In genomic region chr10:99461230-99461629, GRCh38 we compare ENCODE assay signal across 1 cellular context.
TF ChIP-seq lines count a peak whose summit lies in the region.

No MANE protein-coding gene starts in this region.

TF ChIP-seq in HepG2, 621 proteins besides CTCF, POLR2A, EP300 and RAD21:
- TF ChIP-seq MBNL3 (CRISPR knock-in tag; conservative IDR thresholded peaks at IDR 0.05) (no peak), CBX1 (IDR thresholded peaks at IDR 0.05; ENCODE audit: low read depth) (no peak), E2F2 (CRISPR knock-in tag; IDR thresholded peaks at IDR 0.05; ENCODE audit: borderline replicate concordance) (no peak), ATRX (CRISPR knock-in tag; IDR thresholded peaks at IDR 0.05; ENCODE audit: borderline replicate concordance) (no peak), PRDM10 (CRISPR knock-in tag; IDR thresholded peaks at IDR 0.05; ENCODE audit: low read depth) (no peak), RFX1 (IDR thresholded peaks at IDR 0.05) (no peak), ZNF12 (CRISPR knock-in tag; IDR thresholded peaks at IDR 0.05) (peak; percentile 88), ZNF225 (CRISPR knock-in tag; IDR thresholded peaks at IDR 0.05) (no peak), ETV5 (CRISPR knock-in tag; IDR thresholded peaks at IDR 0.05; ENCODE audit: borderline replicate concordance) (no peak), ZNF746 (CRISPR knock-in tag; IDR thresholded peaks at IDR 0.05) (no peak), ZNF121 (CRISPR knock-in tag; IDR thresholded peaks at IDR 0.05) (no peak), SYNCRIP (IDR thresholded peaks at IDR 0.05; ENCODE audit: insufficient read depth, low read depth, low read length) (no peak), PAX8 (CRISPR knock-in tag; IDR thresholded peaks at IDR 0.05; ENCODE audit: borderline replicate concordance) (no peak), ZSCAN25 (CRISPR knock-in tag; IDR thresholded peaks at IDR 0.05) (no peak), MAFG (CRISPR knock-in tag; IDR thresholded peaks at IDR 0.05) (no peak), ATF1 (CRISPR knock-in tag; IDR thresholded peaks at IDR 0.05) (no peak), JARID2 (CRISPR knock-in tag; IDR thresholded peaks at IDR 0.05; ENCODE audit: insufficient replicate concordance) (no peak), ZNF572 (CRISPR knock-in tag; IDR thresholded peaks at IDR 0.05) (no peak), HMG20A (CRISPR knock-in tag; IDR thresholded peaks at IDR 0.05; ENCODE audit: borderline replicate concordance) (no peak), ZNF292 (CRISPR knock-in tag; IDR thresholded peaks at IDR 0.05; ENCODE audit: borderline replicate concordance, low read depth) (no peak), GLI4 (CRISPR knock-in tag; IDR thresholded peaks at IDR 0.05; ENCODE audit: borderline replicate concordance) (no peak), ZSCAN21 (CRISPR knock-in tag; IDR thresholded peaks at IDR 0.05; ENCODE audit: borderline replicate concordance) (no peak), ARID5B (CRISPR knock-in tag; IDR thresholded peaks at IDR 0.05) (no peak), ZSCAN9 (CRISPR knock-in tag; IDR thresholded peaks at IDR 0.05; ENCODE audit: borderline replicate concordance) (no peak), MAFK (conservative IDR thresholded peaks at IDR 0.05 in 1 of 2, IDR thresholded peaks at IDR 0.05 in 1 of 2; ENCODE audit: low read length in 2 of 2) (peak in 1 of 2 experiments; percentile 51; a peak in 3 of 4 replicates), HCFC1 (IDR thresholded peaks at IDR 0.05; ENCODE audit: low read depth, low read length) (no peak), PRMT3 (CRISPR knock-in tag; IDR thresholded peaks at IDR 0.05; ENCODE audit: borderline replicate concordance, low read depth) (no peak), FOSL2 (CRISPR knock-in tag; IDR thresholded peaks at IDR 0.05) (peak; percentile 43), ZMYM3 (CRISPR knock-in tag; IDR thresholded peaks at IDR 0.05) (no peak), ZNF83 (CRISPR knock-in tag; IDR thresholded peaks at IDR 0.05; ENCODE audit: borderline replicate concordance) (no peak), MAFF (IDR thresholded peaks at IDR 0.05; ENCODE audit: low read depth, low read length) (0 out of 2 replicates have a peak, but pooled peaks have one; percentile 5), YEATS2 (CRISPR knock-in tag; IDR thresholded peaks at IDR 0.05; ENCODE audit: borderline replicate concordance) (no peak), AKAP8 (CRISPR knock-in tag; IDR thresholded peaks at IDR 0.05) (no peak)
TF ChIP-seq in HepG2: peak in this region for 4.
